Comparison of ENCODE assay signal across 1 cellular context in the genomic region with DNA sequence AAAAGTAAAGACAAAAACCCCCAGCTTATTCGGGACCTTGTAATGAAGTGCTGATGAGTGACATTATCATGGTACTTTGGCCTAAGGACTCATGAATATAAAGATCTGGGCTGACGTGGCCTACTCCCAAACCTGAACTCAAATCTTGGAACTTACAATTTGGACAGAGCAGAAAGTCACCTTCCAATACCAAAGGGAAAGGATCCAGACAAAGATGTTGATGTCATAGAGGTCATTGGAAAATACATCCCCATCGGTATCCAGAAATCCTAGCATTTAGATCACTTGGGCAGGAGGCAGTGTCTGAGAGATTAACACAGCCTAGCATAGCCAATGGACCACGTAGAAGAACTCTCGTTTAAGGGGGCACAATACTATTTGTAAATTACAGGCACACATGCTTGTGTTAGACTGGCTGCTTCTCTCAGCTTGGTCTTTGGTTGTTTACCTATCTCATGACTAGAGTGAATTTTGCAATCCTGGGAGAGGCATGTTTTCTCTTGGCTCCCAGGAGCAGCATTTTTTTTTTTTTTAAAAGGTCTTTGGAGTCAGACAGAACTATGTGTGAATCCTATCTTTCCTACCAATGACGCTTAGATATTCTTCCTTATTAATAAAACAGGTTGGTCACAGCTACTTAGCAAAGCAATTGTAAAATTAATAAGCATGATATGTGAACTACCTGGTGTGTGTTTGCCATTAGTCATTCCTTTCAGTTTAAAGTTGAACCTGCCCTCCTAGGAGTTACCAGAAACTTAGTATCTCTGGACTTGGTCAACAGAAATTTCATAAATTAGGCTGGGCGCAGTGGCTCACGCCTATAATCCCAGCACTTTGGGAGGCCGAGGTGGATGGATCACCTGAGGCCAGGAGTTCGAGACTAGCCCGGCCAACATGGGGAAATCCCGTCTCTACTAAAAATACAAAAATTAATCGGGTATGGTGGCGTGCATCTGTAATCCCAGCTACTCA.
TF ChIP-seq lines count a peak whose summit lies in the region.

No MANE protein-coding gene starts in this region.

TF ChIP-seq in HepG2, 621 proteins besides CTCF, POLR2A, EP300 and RAD21 (continued from another document and continues in another):
- no peak for TF ChIP-seq ZNF318 (CRISPR knock-in tag; IDR thresholded peaks at IDR 0.05)
- TF ChIP-seq ARHGAP35 (CRISPR knock-in tag; IDR thresholded peaks at IDR 0.05; ENCODE audit: borderline replicate concordance): no peak
- TF ChIP-seq ZNF333 (CRISPR knock-in tag; IDR thresholded peaks at IDR 0.05; ENCODE audit: borderline replicate concordance): no peak
- no peak for TF ChIP-seq ZNF350 (CRISPR knock-in tag; IDR thresholded peaks at IDR 0.05; ENCODE audit: borderline replicate concordance, low read depth)
- TF ChIP-seq MZF1 (CRISPR knock-in tag; IDR thresholded peaks at IDR 0.05; ENCODE audit: borderline replicate concordance): no peak
- no peak for TF ChIP-seq ZNF326 (CRISPR knock-in tag; IDR thresholded peaks at IDR 0.05; ENCODE audit: borderline replicate concordance)
- TF ChIP-seq, protein P1, sequence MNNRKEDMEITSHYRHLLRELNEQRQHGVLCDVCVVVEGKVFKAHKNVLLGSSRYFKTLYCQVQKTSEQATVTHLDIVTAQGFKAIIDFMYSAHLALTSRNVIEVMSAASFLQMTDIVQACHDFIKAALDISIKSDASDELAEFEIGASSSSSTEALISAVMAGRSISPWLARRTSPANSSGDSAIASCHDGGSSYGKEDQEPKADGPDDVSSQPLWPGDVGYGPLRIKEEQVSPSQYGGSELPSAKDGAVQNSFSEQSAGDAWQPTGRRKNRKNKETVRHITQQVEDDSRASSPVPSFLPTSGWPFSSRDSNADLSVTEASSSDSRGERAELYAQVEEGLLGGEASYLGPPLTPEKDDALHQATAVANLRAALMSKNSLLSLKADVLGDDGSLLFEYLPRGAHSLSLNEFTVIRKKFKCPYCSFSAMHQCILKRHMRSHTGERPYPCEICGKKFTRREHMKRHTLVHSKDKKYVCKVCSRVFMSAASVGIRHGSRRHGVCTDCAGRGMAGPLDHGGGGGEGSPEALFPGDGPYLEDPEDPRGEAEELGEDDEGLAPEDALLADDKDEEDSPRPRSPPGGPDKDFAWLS (CRISPR knock-in tag; IDR thresholded peaks at IDR 0.05; ENCODE audit: borderline replicate concordance): no peak
- TF ChIP-seq, protein P2, sequence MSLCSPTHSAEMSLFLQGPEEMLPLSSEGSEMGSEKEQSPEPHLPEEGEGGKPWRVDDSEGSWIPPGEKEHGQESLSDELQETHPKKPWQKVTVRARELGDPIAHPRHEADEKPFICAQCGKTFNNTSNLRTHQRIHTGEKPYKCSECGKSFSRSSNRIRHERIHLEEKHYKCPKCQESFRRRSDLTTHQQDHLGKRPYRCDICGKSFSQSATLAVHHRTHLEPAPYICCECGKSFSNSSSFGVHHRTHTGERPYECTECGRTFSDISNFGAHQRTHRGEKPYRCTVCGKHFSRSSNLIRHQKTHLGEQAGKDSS (CRISPR knock-in tag; IDR thresholded peaks at IDR 0.05; ENCODE audit: borderline replicate concordance, low read depth): no peak
- TF ChIP-seq SAP130 (CRISPR knock-in tag; IDR thresholded peaks at IDR 0.05; ENCODE audit: low read depth): peak; percentile 39; the same call in 1 of the 2 replicates
- TF ChIP-seq ZNF780A (CRISPR knock-in tag; IDR thresholded peaks at IDR 0.05): no peak
- no peak for TF ChIP-seq HMGA1 (CRISPR knock-in tag; conservative IDR thresholded peaks at IDR 0.05)
- TF ChIP-seq ZNF382 (CRISPR knock-in tag; IDR thresholded peaks at IDR 0.05; ENCODE audit: borderline replicate concordance): no peak
- TF ChIP-seq HOXA7 (CRISPR knock-in tag; IDR thresholded peaks at IDR 0.05): no peak
- no peak for TF ChIP-seq ZNF543 (CRISPR knock-in tag; IDR thresholded peaks at IDR 0.05)
- TF ChIP-seq ZNF354B (CRISPR knock-in tag; IDR thresholded peaks at IDR 0.05): no peak
- TF ChIP-seq PLSCR1 (CRISPR knock-in tag; IDR thresholded peaks at IDR 0.05; ENCODE audit: borderline replicate concordance): no peak
- no peak for TF ChIP-seq ZNF160 (CRISPR knock-in tag; IDR thresholded peaks at IDR 0.05)
- no peak for TF ChIP-seq NFATC3 (CRISPR knock-in tag; IDR thresholded peaks at IDR 0.05)
- no peak for TF ChIP-seq ZNF552 (CRISPR knock-in tag; IDR thresholded peaks at IDR 0.05; ENCODE audit: borderline replicate concordance)
- TF ChIP-seq HMG20B (CRISPR knock-in tag; conservative IDR thresholded peaks at IDR 0.05): no peak
- TF ChIP-seq NFIC (IDR thresholded peaks at IDR 0.05; ENCODE audit: low read length): no peak
- peak; percentile 89 for TF ChIP-seq CEBPG (CRISPR knock-in tag; IDR thresholded peaks at IDR 0.05)
- no peak for TF ChIP-seq ZNF616 (CRISPR knock-in tag; IDR thresholded peaks at IDR 0.05; ENCODE audit: low read depth)
- TF ChIP-seq MAX (IDR thresholded peaks at IDR 0.05): no peak
- no peak for TF ChIP-seq MLLT10 (CRISPR knock-in tag; IDR thresholded peaks at IDR 0.05)
- TF ChIP-seq JUN (CRISPR knock-in tag; IDR thresholded peaks at IDR 0.05): no peak
- no peak for TF ChIP-seq ZNF660 (CRISPR knock-in tag; IDR thresholded peaks at IDR 0.05; ENCODE audit: borderline replicate concordance, low read depth)
- no peak for TF ChIP-seq ZNF256 (CRISPR knock-in tag; conservative IDR thresholded peaks at IDR 0.05)
- TF ChIP-seq MXD4 (CRISPR knock-in tag; IDR thresholded peaks at IDR 0.05): no peak
- no peak for TF ChIP-seq ZNF674 (CRISPR knock-in tag; IDR thresholded peaks at IDR 0.05; ENCODE audit: low read depth)
- TF ChIP-seq, protein P3, sequence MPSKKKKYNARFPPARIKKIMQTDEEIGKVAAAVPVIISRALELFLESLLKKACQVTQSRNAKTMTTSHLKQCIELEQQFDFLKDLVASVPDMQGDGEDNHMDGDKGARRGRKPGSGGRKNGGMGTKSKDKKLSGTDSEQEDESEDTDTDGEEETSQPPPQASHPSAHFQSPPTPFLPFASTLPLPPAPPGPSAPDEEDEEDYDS (CRISPR knock-in tag; IDR thresholded peaks at IDR 0.05): peak; percentile 48; the same call in 1 of the 2 replicates
- TF ChIP-seq KLF16 (CRISPR knock-in tag; IDR thresholded peaks at IDR 0.05): 0 out of 4 replicates have a peak, but pooled peaks of 1 of the 2 experiments have one; percentile 24
- no peak for TF ChIP-seq EZH2 (conservative IDR thresholded peaks at IDR 0.05; ENCODE audit: low read depth, low read length)
- no peak for TF ChIP-seq ZNF75D (CRISPR knock-in tag; IDR thresholded peaks at IDR 0.05; ENCODE audit: borderline replicate concordance)
- TF ChIP-seq THAP11 (CRISPR knock-in tag; IDR thresholded peaks at IDR 0.05): no peak
- 0 out of 2 replicates have a peak, but pooled peaks have one; percentile 8 for TF ChIP-seq RARA (CRISPR knock-in tag; IDR thresholded peaks at IDR 0.05)
- no peak for TF ChIP-seq SMARCC2 (IDR thresholded peaks at IDR 0.05)
- TF ChIP-seq NFE2 (CRISPR knock-in tag; IDR thresholded peaks at IDR 0.05): no peak
- TF ChIP-seq EEA1 (CRISPR knock-in tag; IDR thresholded peaks at IDR 0.05; ENCODE audit: borderline replicate concordance): no peak
- TF ChIP-seq PAX8 (CRISPR knock-in tag; IDR thresholded peaks at IDR 0.05; ENCODE audit: borderline replicate concordance): no peak
- TF ChIP-seq RCOR2 (CRISPR knock-in tag; IDR thresholded peaks at IDR 0.05): no peak
- no peak for TF ChIP-seq ZNF816 (CRISPR knock-in tag; IDR thresholded peaks at IDR 0.05; ENCODE audit: borderline replicate concordance)
- TF ChIP-seq, protein P4, sequence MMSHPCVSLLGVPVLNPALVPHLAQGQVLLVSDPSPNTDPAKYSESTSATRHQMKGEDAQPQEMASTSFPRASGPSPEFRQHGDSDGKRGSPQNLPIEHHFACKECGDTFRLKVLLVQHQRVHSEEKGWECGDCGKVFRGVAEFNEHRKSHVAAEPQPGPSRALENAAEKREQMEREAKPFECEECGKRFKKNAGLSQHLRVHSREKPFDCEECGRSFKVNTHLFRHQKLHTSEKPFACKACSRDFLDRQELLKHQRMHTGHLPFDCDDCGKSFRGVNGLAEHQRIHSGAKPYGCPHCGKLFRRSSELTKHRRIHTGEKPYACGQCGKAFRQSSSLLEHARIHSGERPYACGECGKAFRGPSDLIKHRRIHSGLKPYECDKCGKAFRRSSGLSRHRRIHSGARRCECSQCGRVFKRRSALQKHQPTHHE (CRISPR knock-in tag; IDR thresholded peaks at IDR 0.05; ENCODE audit: borderline replicate concordance): no peak
- no peak for TF ChIP-seq ZNF572 (CRISPR knock-in tag; IDR thresholded peaks at IDR 0.05)
